Comparison of ENCODE assay signal across 8 cellular contexts in genomic region chr11:58525037-58525614, GRCh38. TPM values are rescaled to one million over a fixed set of nuclear protein-coding genes. Genes with fewer than 3 reads are reported as not detected.
DNase-seq lines count a peak whose midpoint lies in the region; ATAC-seq, FAIRE-seq and TF ChIP-seq lines count a peak whose summit lies in the region.

No MANE protein-coding gene starts in this region.

- H3K4me1 Mint-ChIP-seq in effector memory CD8-positive, alpha-beta T cell (ENCODE audit: low read depth in 2 of 2) = peaks cover 12 to 15% of the 10 kb centered on the region in 2 donors

- no peaks in the 10 kb centered on the region for H3K27me3 Mint-ChIP-seq in effector memory CD8-positive, alpha-beta T cell

- no peak for TF ChIP-seq POLR2A in H54 (IDR thresholded peaks at IDR 0.05; ENCODE audit: low read depth, low read length)

- H3K9me3 Mint-ChIP-seq in effector memory CD8-positive, alpha-beta T cell = no peaks in the 10 kb centered on the region

- DNase-seq in activated CD4-positive, CD25-positive, alpha-beta regulatory T cell (lab: John Stamatoyannopoulos, UW) = no peak
- peak; percentile 18 for DNase-seq in NCI-H460 (ENCODE audit: extremely low read depth, low read depth)
- peak; percentile 21 to 37 (median 27) for DNase-seq in effector memory CD8-positive, alpha-beta T cell
- no peak for DNase-seq in NCI-H446 (lab: John Stamatoyannopoulos, UW)
- no peak for DNase-seq in H54 (ENCODE audit: insufficient read length, low spot score)
- DNase-seq in NCI-H2029 (lab: John Stamatoyannopoulos, UW) = no peak

- ATAC-seq in activated CD4-positive, CD25-positive, alpha-beta regulatory T cell treated with anti-CD3 and anti-CD28 coated beads, Interleukin-2, amount 50 U/mL, for 24 hours = peak; percentile 75 to 79
- ATAC-seq in HG02763 (IDR thresholded peaks at IDR 0.05; ENCODE audit: unreplicated experiment) = peak; percentile 83
- ATAC-seq in effector memory CD8-positive, alpha-beta T cell (replicated peaks) = peak; percentile 91

- FAIRE-seq in H54 (lab: Jason Lieb, UNC) = no peak

- peak overlapping the region; percentile 89 to 97 for H3K27ac Mint-ChIP-seq in effector memory CD8-positive, alpha-beta T cell

- peaks cover 26% of the 10 kb centered on the region for H3K36me3 Mint-ChIP-seq in effector memory CD8-positive, alpha-beta T cell (ENCODE audit: insufficient read depth)

- H3K4me3 Mint-ChIP-seq in effector memory CD8-positive, alpha-beta T cell = peak overlapping the region; percentile 56 to 66

RNA-seq across cellular contexts. Expression of gene OR5B21, which starts 17.2 kb away (rescaled TPM):
- not detected in 2 replicates for total RNA-seq in NCI-H460 (2014; rRNA removed; shearing (Covaris generic))
- polyA plus RNA-seq in NCI-H460 (2014; cell fraction: nucleus; rRNA removed) = not detected in 2 replicates

RNA-seq across cellular contexts. Expression of gene LPXN, which starts 50.5 kb away (rescaled TPM):
- total RNA-seq in NCI-H460 (2014; rRNA removed; shearing (Covaris generic)) = 1.3 and 1.6 TPM in 2 replicates
- polyA plus RNA-seq in NCI-H460 (2014; cell fraction: nucleus; rRNA removed) = 0.75 and 1.7 TPM in 2 replicates

RNA-seq across cellular contexts. Expression of gene ZFP91, which starts 53.7 kb away (rescaled TPM):
- total RNA-seq in NCI-H460 (2014; rRNA removed; shearing (Covaris generic)) = 54.7 and 58.4 TPM in 2 replicates
- 31.6 and 32.6 TPM in 2 replicates for polyA plus RNA-seq in NCI-H460 (2014; cell fraction: nucleus; rRNA removed)

Comparison
In these comparisons a context has a peak if more than half of its experiments do, and no peak if none do; other contexts are left out.
1. DNase-seq: peak in NCI-H460 (single experiment) and effector memory CD8-positive, alpha-beta T cell (3 of 3); none in activated CD4-positive, CD25-positive, alpha-beta regulatory T cell (0 of 4), NCI-H446 (0 of 2), H54 (single experiment) and NCI-H2029 (single experiment).
2. Peak in every context shown above with its lines, with median percentiles within 50 percentile points of each other: ATAC-seq.